8 cellular contexts compared by ENCODE assay signal in the genomic region with DNA sequence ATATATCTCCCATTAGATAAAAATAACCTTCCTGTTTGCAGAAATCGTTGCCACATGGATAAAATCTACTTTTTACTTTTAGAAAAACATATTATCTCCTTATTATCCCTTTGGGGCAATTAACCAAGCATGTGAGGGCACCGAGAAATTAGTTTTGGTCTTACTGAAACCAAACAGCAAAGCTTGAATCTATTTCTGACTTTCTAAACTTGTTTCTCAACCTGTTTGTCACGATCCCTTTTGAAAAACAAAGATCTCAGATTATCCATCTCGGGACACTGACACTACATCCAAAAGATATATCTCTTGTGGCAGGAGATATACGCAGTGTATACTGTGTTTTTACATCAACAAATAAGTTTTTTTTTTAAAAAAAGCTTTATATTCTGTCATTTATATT. TPM values are rescaled to one million over a fixed set of nuclear protein-coding genes. Genes with fewer than 3 reads are reported as not detected.
DNase-seq lines count a peak whose midpoint lies in the region; ATAC-seq and TF ChIP-seq lines count a peak whose summit lies in the region.

No MANE protein-coding gene starts in this region.

- no peaks in the 10 kb centered on the region for H3K27me3 Mint-ChIP-seq in activated T-cell treated with anti-CD3 and anti-CD28 coated beads, Interleukin-2, amount 50 U/mL, for 72 hours (ENCODE audit: low read depth)
- H3K27me3 Mint-ChIP-seq in activated CD8-positive, alpha-beta T cell treated with anti-CD3 and anti-CD28 coated beads for 36 hours = peaks cover 2% of the 10 kb centered on the region

- H3K36me3 ChIP-seq in thoracic aorta = no peaks in the 10 kb centered on the region

- CTCF ChIA-PET in activated CD8-positive, alpha-beta T cell treated with anti-CD3 and anti-CD28 coated beads for 36 hours (lab: Charles Lee) = no interaction called here

- H3K4me3 ChIP-seq in foreskin fibroblast (ENCODE audit: low read depth in 1 of 2, low read length in 2 of 2) = peak overlapping the region; percentile 67 to 94
- peak overlapping the region; percentile 97 for H3K4me3 ChIP-seq in thoracic aorta

- H3K4me1 ChIP-seq in thoracic aorta (ENCODE audit: control insufficient read depth in 1 of 2, low read depth in 2 of 2) = peaks cover 35 to 57% of the 10 kb centered on the region in 2 donors

- H3K4me1 Mint-ChIP-seq in activated T-cell treated with anti-CD3 and anti-CD28 coated beads, Interleukin-2, amount 50 U/mL, for 72 hours (ENCODE audit: low read depth) = peaks cover 64% of the 10 kb centered on the region
- peaks cover 46% of the 10 kb centered on the region for H3K4me1 Mint-ChIP-seq in activated CD8-positive, alpha-beta T cell treated with anti-CD3 and anti-CD28 coated beads for 36 hours (ENCODE audit: low read depth)

- ATAC-seq in activated T-cell treated with anti-CD3 and anti-CD28 coated beads, Interleukin-2, amount 50 U/mL, for 72 hours (replicated peaks in 1 of 2) = no peak
- ATAC-seq in activated CD8-positive, alpha-beta T cell treated with anti-CD3 and anti-CD28 coated beads for 36 hours = no peak
- no peak for ATAC-seq in thoracic aorta (ENCODE audit: insufficient number of reproducible peaks, low FRiP score, low read depth)

- no peaks in the 10 kb centered on the region for H3K9me3 ChIP-seq in thoracic aorta

- peaks cover 16 to 25% of the 10 kb centered on the region in 2 donors for H3K36me3 Mint-ChIP-seq in activated T-cell treated with anti-CD3 and anti-CD28 coated beads, Interleukin-2, amount 50 U/mL, for 72 hours (ENCODE audit: insufficient read depth in 2 of 2)
- H3K36me3 Mint-ChIP-seq in activated CD8-positive, alpha-beta T cell treated with anti-CD3 and anti-CD28 coated beads for 36 hours (ENCODE audit: low read depth) = peaks cover 30% of the 10 kb centered on the region

- peak overlapping the region; percentile 93 to 99 for H3K4me3 Mint-ChIP-seq in activated T-cell treated with anti-CD3 and anti-CD28 coated beads, Interleukin-2, amount 50 U/mL, for 72 hours
- peak overlapping the region; percentile 93 for H3K4me3 Mint-ChIP-seq in activated CD8-positive, alpha-beta T cell treated with anti-CD3 and anti-CD28 coated beads for 36 hours

- no peak for TF ChIP-seq CTCF in activated CD8-positive, alpha-beta T cell treated with anti-CD3 and anti-CD28 coated beads for 36 hours (IDR thresholded peaks at IDR 0.05)
- TF ChIP-seq CTCF in foreskin fibroblast (IDR thresholded peaks at IDR 0.05; ENCODE audit: low read depth, low read length) = no peak
- TF ChIP-seq CTCF in thoracic aorta (IDR thresholded peaks at IDR 0.05) = no peak

- no peak overlapping the region for H3K27ac ChIP-seq in thoracic aorta

- intact Hi-C loops in activated CD8-positive, alpha-beta T cell treated with anti-CD3 and anti-CD28 coated beads for 36 hours (cut with micrococcal nuclease) = loop anchor here (2.0 kb wide), 1 partner anchor 69 kb away; the partner anchor contains the start of gene ISCA1

- H3K27ac Mint-ChIP-seq in activated T-cell treated with anti-CD3 and anti-CD28 coated beads, Interleukin-2, amount 50 U/mL, for 72 hours = peak overlapping the region; percentile 97
- H3K27ac Mint-ChIP-seq in activated CD8-positive, alpha-beta T cell treated with anti-CD3 and anti-CD28 coated beads for 36 hours = peak overlapping the region; percentile 89

- H3K27me3 ChIP-seq in thoracic aorta (replicated peaks; ENCODE audit: insufficient read depth) = no peaks in the 10 kb centered on the region

- DNase-seq in activated T-cell treated with anti-CD3 and anti-CD28 coated beads, Interleukin-2, amount 50 U/mL, for 72 hours = no peak
- DNase-seq in activated T-cell treated with anti-CD3 and anti-CD28 coated beads for 4 hours (no peak), foreskin fibroblast (no peak), thoracic aorta (ENCODE audit: low spot score) (no peak), RKO (ENCODE audit: low spot score) (no peak), GM03348 (ENCODE audit: low spot score) (no peak), T-helper 9 cell (no peak)
- no peak for DNase-seq in activated CD8-positive, alpha-beta T cell treated with anti-CD3 and anti-CD28 coated beads for 36 hours

- no peaks in the 10 kb centered on the region for H3K9me3 Mint-ChIP-seq in activated T-cell treated with anti-CD3 and anti-CD28 coated beads, Interleukin-2, amount 50 U/mL, for 72 hours
- H3K9me3 Mint-ChIP-seq in activated CD8-positive, alpha-beta T cell treated with anti-CD3 and anti-CD28 coated beads for 36 hours = peaks cover 4% of the 10 kb centered on the region

- POLR2A ChIA-PET in activated CD8-positive, alpha-beta T cell treated with anti-CD3 and anti-CD28 coated beads for 36 hours (lab: Charles Lee) = interaction anchor here (0.8 to 1.3 kb wide), 2 partner anchors 10 to 70 kb away, joined by 4 to 7 read pairs; partner anchors contain the start of gene ISCA1

RNA-seq across cellular contexts. Expression of gene TUT7, which starts 2.3 kb away (rescaled TPM):
- total RNA-seq in activated T-cell treated with anti-CD3 and anti-CD28 coated beads, Interleukin-2, amount 50 U/mL, for 72 hours = 10 to 100 TPM; 39.6 to 49.9 TPM
- 10 to 100 TPM; 32.0 to 33.6 TPM for total RNA-seq in activated CD8-positive, alpha-beta T cell treated with anti-CD3 and anti-CD28 coated beads for 36 hours
- 10 to 100 TPM; 17.7 to 31.5 TPM for total RNA-seq in thoracic aorta
